In genomic region chr17:78130439-78131101, GRCh38 we compare ENCODE assay signal across 8 cellular contexts. TPM values are rescaled to one million over a fixed set of nuclear protein-coding genes. Genes with fewer than 3 reads are reported as not detected.
DNase-seq lines count a peak whose midpoint lies in the region; ATAC-seq and TF ChIP-seq lines count a peak whose summit lies in the region.

A gene with protein sequence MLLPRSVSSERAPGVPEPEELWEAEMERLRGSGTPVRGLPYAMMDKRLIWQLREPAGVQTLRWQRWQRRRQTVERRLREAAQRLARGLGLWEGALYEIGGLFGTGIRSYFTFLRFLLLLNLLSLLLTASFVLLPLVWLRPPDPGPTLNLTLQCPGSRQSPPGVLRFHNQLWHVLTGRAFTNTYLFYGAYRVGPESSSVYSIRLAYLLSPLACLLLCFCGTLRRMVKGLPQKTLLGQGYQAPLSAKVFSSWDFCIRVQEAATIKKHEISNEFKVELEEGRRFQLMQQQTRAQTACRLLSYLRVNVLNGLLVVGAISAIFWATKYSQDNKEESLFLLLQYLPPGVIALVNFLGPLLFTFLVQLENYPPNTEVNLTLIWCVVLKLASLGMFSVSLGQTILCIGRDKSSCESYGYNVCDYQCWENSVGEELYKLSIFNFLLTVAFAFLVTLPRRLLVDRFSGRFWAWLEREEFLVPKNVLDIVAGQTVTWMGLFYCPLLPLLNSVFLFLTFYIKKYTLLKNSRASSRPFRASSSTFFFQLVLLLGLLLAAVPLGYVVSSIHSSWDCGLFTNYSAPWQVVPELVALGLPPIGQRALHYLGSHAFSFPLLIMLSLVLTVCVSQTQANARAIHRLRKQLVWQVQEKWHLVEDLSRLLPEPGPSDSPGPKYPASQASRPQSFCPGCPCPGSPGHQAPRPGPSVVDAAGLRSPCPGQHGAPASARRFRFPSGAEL (plus strand): TSS chr17:78130771. CDS start chr17:78131589, 818 bp downstream.

- H3K4me1 ChIP-seq in A673 (ENCODE audit: insufficient read depth, low read length, poor library complexity, severe bottlenecking) = peaks cover 46% of the 10 kb centered on the region
- H3K4me1 ChIP-seq in H9 (ENCODE audit: insufficient read depth, low read length) = peaks cover 14% of the 10 kb centered on the region; the same call in 1 of the 2 replicates

- H4K8ac ChIP-seq in H9 (replicated peaks; ENCODE audit: insufficient read length, low read depth, low read length) = no peak within 1 kb of the TSS

- intact Hi-C loops in A673 (cut with micrococcal nuclease; ENCODE audit: unreplicated experiment) (no loop called here), natural killer cell (cut with micrococcal nuclease) (loop anchor here (1.0 to 5.0 kb wide), 2 partner anchors 9 to 1672 kb away; no protein-coding TSS in a partner anchor)

- H3K14ac ChIP-seq in H9 (ENCODE audit: insufficient read depth, low read length) = no peak within 1 kb of the TSS; the same call in 1 of the 2 replicates

- peaks cover 19% of the 10 kb centered on the region for H3K23me2 ChIP-seq in H9 (ENCODE audit: insufficient read length, low read depth, low read length, poor library complexity, severe bottlenecking)

- no peak within 1 kb of the TSS for H2BK120ac ChIP-seq in H9 (ENCODE audit: low read depth, low read length, poor library complexity, severe bottlenecking)

- WGBS in H9 (ENCODE audit: extremely low coverage, insufficient read length, low lambda C conversion rate) = no CpG with 5 or more reads among the region's 10 CpGs

- peak within 1 kb of the TSS; percentile 36 for H3K4me2 ChIP-seq in H9 (ENCODE audit: insufficient read depth, insufficient read length, low read length)

- H3K36me3 ChIP-seq in A673 (ENCODE audit: insufficient read depth, low read length, poor library complexity, severe bottlenecking) = no peaks in the 10 kb centered on the region

- no peak within 1 kb of the TSS for H3K9ac ChIP-seq in H9 (ENCODE audit: extremely low read depth, insufficient read length, low read length)

- H3K79me2 ChIP-seq in H9 (ENCODE audit: insufficient read depth, low read length) = no peaks in the 10 kb centered on the region; the same call in 1 of the 2 replicates

- H3K36me3 Mint-ChIP-seq in H9 (ENCODE audit: insufficient read depth in 1 of 3, low read depth in 3 of 3) (no peaks in the 10 kb centered on the region; a peak in 1 of 7 replicates), T-helper 17 cell (ENCODE audit: low read depth) (peaks cover 9% of the 10 kb centered on the region), natural killer cell (peaks cover 2% of the 10 kb centered on the region)

- peaks cover 28 to 29% of the 10 kb centered on the region in 2 experiments for H3K4me1 Mint-ChIP-seq in H9
- H3K4me1 Mint-ChIP-seq in T-helper 17 cell = peaks cover 56% of the 10 kb centered on the region
- H3K4me1 Mint-ChIP-seq in natural killer cell = peaks cover 49 to 72% of the 10 kb centered on the region in 2 donors

- H3K4me3 Mint-ChIP-seq in H9 (peak within 1 kb of the TSS; percentile 26 to 41; a peak in 3 of 5 replicates), T-helper 17 cell (peak within 1 kb of the TSS; percentile 99), natural killer cell (peak within 1 kb of the TSS; percentile 93)

- CTCF ChIA-PET in A673 (lab: Charles Lee) = no interaction called here

- DNase-seq in A673 (ENCODE audit: low spot score) (no peak), H9 (peak; percentile 67), T-helper 17 cell (peak; percentile 51 to 71 (median 65)), natural killer cell (peak; percentile 61), A172 (ENCODE audit: low spot score) (no peak), NCI-H524 treated with DMSO at 0.1 percent for 48 hours (lab: John Stamatoyannopoulos, UW) (no peak)
- DNase-seq in central memory CD4-positive, alpha-beta T cell = peak; percentile 92

- peaks cover 21% of the 10 kb centered on the region for H3K27me3 Mint-ChIP-seq in H9 (ENCODE audit: low read depth)
- no peaks in the 10 kb centered on the region for H3K27me3 Mint-ChIP-seq in T-helper 17 cell
- H3K27me3 Mint-ChIP-seq in natural killer cell (ENCODE audit: low read depth in 2 of 2) = no peaks in the 10 kb centered on the region

- ATAC-seq in T-helper 17 cell = peak; percentile 67
- ATAC-seq in natural killer cell = peak; percentile 40 to 66 (median 57)
- no peak for ATAC-seq in HG03095 (IDR thresholded peaks at IDR 0.05; ENCODE audit: unreplicated experiment)

- no peak within 1 kb of the TSS for H4K5ac ChIP-seq in H9 (ENCODE audit: insufficient read length, low read depth, low read length)

- H3T11ph ChIP-seq in H9 (ENCODE audit: low read length) = no peak within 1 kb of the TSS

- H3K4ac ChIP-seq in H9 (ENCODE audit: low read depth, low read length) = no peak within 1 kb of the TSS

- H2BK15ac ChIP-seq in H9 (ENCODE audit: low read depth, low read length) = no peak within 1 kb of the TSS

- peak within 1 kb of the TSS; percentile 23 for H3K4me3 ChIP-seq in A673 (ENCODE audit: low read depth, low read length, poor library complexity, severe bottlenecking)

- H3K9me3 Mint-ChIP-seq in H9 (no peaks in the 10 kb centered on the region; a peak in 2 of 5 replicates), natural killer cell (no peaks in the 10 kb centered on the region)

- BruUV-seq in A673 (replicated peaks; lab: Mats Ljungman, UMichigan) = no TSS peak

- no peak within 1 kb of the TSS for H3K18ac ChIP-seq in H9 (ENCODE audit: insufficient read length, low read depth, low read length)

- no peak for TF ChIP-seq CTCF in A673 (conservative IDR thresholded peaks at IDR 0.05; ENCODE audit: low read depth, low read length)
- no peak for TF ChIP-seq CTCF in H9 (conservative IDR thresholded peaks at IDR 0.05)
- TF ChIP-seq CTCF in natural killer cell (IDR thresholded peaks at IDR 0.05) = no peak

- H2AFZ ChIP-seq in H9 (ENCODE audit: low read length) = no peak within 1 kb of the TSS

- H3K27me3 ChIP-seq in A673 (replicated peaks; ENCODE audit: insufficient read depth, low read depth, low read length, poor library complexity) (no peaks in the 10 kb centered on the region), H9 (ENCODE audit: insufficient read depth, low read length) (no peaks in the 10 kb centered on the region; the same call in 1 of the 2 replicates)

- no peak within 1 kb of the TSS for H4K91ac ChIP-seq in H9 (ENCODE audit: insufficient read length, low read depth, low read length)

- no peak within 1 kb of the TSS for H3K27ac ChIP-seq in A673 (ENCODE audit: low read depth, low read length, poor library complexity, severe bottlenecking)
- no peak within 1 kb of the TSS for H3K27ac ChIP-seq in H9 (ENCODE audit: insufficient read length, low read depth, low read length)

- H2AK5ac ChIP-seq in H9 (ENCODE audit: insufficient read length, low read length) = no peak within 1 kb of the TSS

- H3K79me1 ChIP-seq in H9 (ENCODE audit: insufficient read depth, low read depth, low read length, poor library complexity, severe bottlenecking) = no peaks in the 10 kb centered on the region

- H2BK5ac ChIP-seq in H9 (ENCODE audit: insufficient read length, low read length) = no peak within 1 kb of the TSS

- H3K27ac Mint-ChIP-seq in H9 = peak within 1 kb of the TSS in 1 of 3 experiments; percentile 75; a peak in 1 of 7 replicates
- peak within 1 kb of the TSS; percentile 95 for H3K27ac Mint-ChIP-seq in T-helper 17 cell
- peak within 1 kb of the TSS; percentile 88 to 99 for H3K27ac Mint-ChIP-seq in natural killer cell

- no peak within 1 kb of the TSS for H3K23ac ChIP-seq in H9 (ENCODE audit: insufficient read length, low read depth, low read length)

- H2BK12ac ChIP-seq in H9 (ENCODE audit: insufficient read length, low read depth, low read length) = no peak within 1 kb of the TSS

- no peaks in the 10 kb centered on the region for H4K20me1 ChIP-seq in H9 (ENCODE audit: control insufficient read depth, insufficient read depth, insufficient read length)

- POLR2A ChIA-PET in A673 (lab: Charles Lee; ENCODE audit: low non-redundant PET) = no interaction called here

- H3K9me3 ChIP-seq in A673 (ENCODE audit: low read depth, low read length, poor library complexity, severe bottlenecking) = no peaks in the 10 kb centered on the region
- no peaks in the 10 kb centered on the region for H3K9me3 ChIP-seq in H9 (ENCODE audit: control insufficient read depth, low read depth, low read length)
- no peaks in the 10 kb centered on the region for H3K9me3 ChIP-seq in T-helper 17 cell (ENCODE audit: control insufficient read depth, low read length, poor library complexity, severe bottlenecking)

- H2BK20ac ChIP-seq in H9 (ENCODE audit: low read depth, low read length, poor library complexity, severe bottlenecking) = no peak within 1 kb of the TSS

- H3K56ac ChIP-seq in H9 (ENCODE audit: insufficient read length, low read depth, low read length) = no peak within 1 kb of the TSS

RNA-seq across cellular contexts. Expression of the gene that starts here (rescaled TPM):
- total RNA-seq in A673 (2021) (0.32 and 1.0 TPM in 2 replicates), H9 (2021) (1.0 and 1.9 TPM in 2 replicates), T-helper 17 cell (100 to 1,000 TPM; 352 to 481 TPM), natural killer cell (100 to 1,000 TPM; 401 to 551 (median 435) TPM)
- total RNA-seq in A172 (2014; rRNA removed; shearing (Covaris generic)) = 0.02 and 0.05 TPM in 2 replicates

Comparison
In these comparisons a context has a peak if more than half of its experiments do, and no peak if none do; other contexts are left out.
1. RNA of the gene that starts here (total RNA-seq): 352 to 481 TPM in T-helper 17 cell and 401 to 551 TPM in natural killer cell; 1.0 to 1.9 TPM in H9, 0.32 to 1.0 TPM in A673 and 0.02 to 0.05 TPM in A172; every median in the first group is over 100 times any median in the second.
2. DNase-seq: peak in H9 (single experiment), T-helper 17 cell (3 of 3), central memory CD4-positive, alpha-beta T cell (single experiment) and natural killer cell (single experiment); none in A673 (single experiment), A172 (single experiment) and NCI-H524 treated with DMSO at 0.1 percent for 48 hours (single experiment).
3. H3K4me3 Mint-ChIP-seq: peak in every context shown above with its lines; median percentile 99 in T-helper 17 cell; 93 in natural killer cell; 34 in H9.